In the genomic region with DNA sequence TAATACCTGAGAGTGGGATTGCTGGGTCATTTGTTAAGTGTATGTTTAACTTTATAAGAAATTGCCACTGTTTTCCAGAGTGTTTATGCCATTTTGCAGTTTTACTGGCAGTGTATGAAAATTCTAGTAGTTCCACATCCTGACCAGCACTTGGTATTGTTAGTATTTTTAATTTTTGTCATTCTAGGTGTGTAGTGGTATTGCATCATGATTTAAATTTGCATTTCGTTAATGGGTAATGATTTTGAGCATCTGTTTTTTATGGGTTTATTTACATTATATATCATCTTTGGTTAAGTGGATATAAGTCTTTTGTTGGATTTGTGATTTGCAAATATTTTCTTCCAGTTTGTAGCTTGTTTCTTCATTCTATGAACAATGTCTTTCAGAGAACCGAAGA, we compare ENCODE assay signal across 30 cellular contexts.
"Had no signal": no experiment of that assay in that cellular context is flagged by ENCODE, and none has a peak within 500 bp of the region (broad histone marks: within the 10 kb centered on the region; RNA-seq: fewer than 3 reads in every experiment).

No MANE protein-coding gene starts in this region.

- H3K4me3 Mint-ChIP-seq: activated CD4-positive, alpha-beta memory T cell treated with anti-CD3 and anti-CD28 coated beads for 36 hours; activated CD4-positive, alpha-beta T cell treated with anti-CD3 and anti-CD28 coated beads for 36 hours; activated CD4-positive, alpha-beta T cell treated with anti-CD3 and anti-CD28 coated beads, Interleukin-2, amount 10 ng/mL, durations not matched to agents 24 days and 14 days; activated CD8-positive, alpha-beta memory T cell treated with anti-CD3 and anti-CD28 coated beads, Interleukin-2, amount 10 ng/mL, durations not matched to agents 7 days and 5 days; activated CD8-positive, alpha-beta T cell treated with anti-CD3 and anti-CD28 coated beads, Interleukin-2, amount 10 ng/mL, durations not matched to agents 7 days and 5 days; activated T-cell treated with anti-CD3 and anti-CD28 coated beads, Interleukin-2, amount 50 U/mL, for 24 hours; activated T-helper 17 cell treated with anti-CD3 and anti-CD28 coated beads, Interleukin-2, amount 50 U/mL, for 72 hours; effector memory CD8-positive, alpha-beta T cell had no signal

- H3K27me3 ChIP-seq: adrenal gland, body of pancreas, esophagus muscularis mucosa, foreskin keratinocyte, gastrocnemius medialis, heart right ventricle had no signal

- H3K36me3 ChIP-seq: adrenal gland, esophagus muscularis mucosa, gastrocnemius medialis, heart right ventricle had no signal

- H3K4me3 ChIP-seq: adrenal gland, body of pancreas, esophagus muscularis mucosa, gastrocnemius medialis, heart right ventricle had no signal

- FAIRE-seq: colon had no signal

- H3K27me3 Mint-ChIP-seq: activated CD4-positive, alpha-beta memory T cell treated with anti-CD3 and anti-CD28 coated beads for 36 hours; activated CD4-positive, alpha-beta T cell treated with anti-CD3 and anti-CD28 coated beads for 36 hours; activated CD4-positive, alpha-beta T cell treated with anti-CD3 and anti-CD28 coated beads, Interleukin-2, amount 10 ng/mL, durations not matched to agents 24 days and 14 days; activated CD8-positive, alpha-beta memory T cell treated with anti-CD3 and anti-CD28 coated beads, Interleukin-2, amount 10 ng/mL, durations not matched to agents 7 days and 5 days; activated T-cell treated with anti-CD3 and anti-CD28 coated beads, Interleukin-2, amount 50 U/mL, for 24 hours; activated T-helper 17 cell treated with anti-CD3 and anti-CD28 coated beads, Interleukin-2, amount 50 U/mL, for 72 hours; effector memory CD8-positive, alpha-beta T cell had no signal

- H3K4me1 ChIP-seq: adrenal gland, esophagus muscularis mucosa, foreskin keratinocyte, gastrocnemius medialis, heart right ventricle had no signal

- H3K27ac ChIP-seq: adrenal gland, body of pancreas, esophagus muscularis mucosa, foreskin keratinocyte, gastrocnemius medialis, heart right ventricle had no signal

- H3K9me3 ChIP-seq: adrenal gland, body of pancreas, esophagus muscularis mucosa, gastrocnemius medialis had no signal

- DNase-seq: activated CD4-positive, alpha-beta memory T cell treated with anti-CD3 and anti-CD28 coated beads for 36 hours; activated CD4-positive, alpha-beta T cell treated with anti-CD3 and anti-CD28 coated beads for 36 hours; activated CD4-positive, alpha-beta T cell treated with anti-CD3 and anti-CD28 coated beads, Interleukin-2, amount 10 ng/mL, durations not matched to agents 24 days and 14 days; activated CD4-positive, CD25-positive, alpha-beta regulatory T cell; activated CD4-positive, CD25-positive, alpha-beta regulatory T cell treated with anti-CD3 and anti-CD28 coated beads, Interleukin-2, amount 50 U/mL, for 72 hours; activated CD8-positive, alpha-beta memory T cell treated with anti-CD3 and anti-CD28 coated beads, Interleukin-2, amount 10 ng/mL, durations not matched to agents 7 days and 5 days; activated CD8-positive, alpha-beta memory T cell treated with anti-CD3 and anti-CD28 coated beads, Interleukin-2, amount 50 U/mL, for 4 hours; activated CD8-positive, alpha-beta T cell treated with anti-CD3 and anti-CD28 coated beads, Interleukin-2, amount 10 ng/mL, durations not matched to agents 7 days and 5 days; activated effector memory CD4-positive, alpha-beta T cell treated with Interleukin-2 at 50 U/mL for 16 hours; activated gamma-delta T cell treated with Interleukin-2 at 50 U/mL for 16 hours; activated naive CD4-positive, alpha-beta T cell treated with anti-CD3 and anti-CD28 coated beads, Interleukin-2, amount 50 U/mL, for 16 hours; activated naive CD4-positive, alpha-beta T cell treated with Interleukin-2 at 50 U/mL for 16 hours; activated T-cell treated with anti-CD3 and anti-CD28 coated beads, Interleukin-2, amount 50 U/mL, for 24 hours; adrenal gland; amygdala; aorta; body of pancreas; caudate nucleus; cortex of kidney; dermis blood vessel endothelial cell; effector CD4-positive, alpha-beta T cell; effector memory CD8-positive, alpha-beta T cell; erythroblast; foreskin keratinocyte; gastrocnemius medialis; heart right ventricle; T-helper 2 cell had no signal

- ATAC-seq: activated CD4-positive, alpha-beta T cell treated with anti-CD3 and anti-CD28 coated beads for 36 hours; activated CD8-positive, alpha-beta memory T cell treated with anti-CD3 and anti-CD28 coated beads, Interleukin-2, amount 10 ng/mL, durations not matched to agents 7 days and 5 days; activated CD8-positive, alpha-beta T cell treated with anti-CD3 and anti-CD28 coated beads, Interleukin-2, amount 10 ng/mL, durations not matched to agents 7 days and 5 days; activated T-helper 17 cell treated with anti-CD3 and anti-CD28 coated beads, Interleukin-2, amount 50 U/mL, for 72 hours; body of pancreas; effector memory CD8-positive, alpha-beta T cell; foreskin keratinocyte; gastrocnemius medialis; heart right ventricle had no signal

- H3K27ac Mint-ChIP-seq: activated CD4-positive, alpha-beta memory T cell treated with anti-CD3 and anti-CD28 coated beads for 36 hours; activated CD4-positive, alpha-beta T cell treated with anti-CD3 and anti-CD28 coated beads for 36 hours; activated CD4-positive, alpha-beta T cell treated with anti-CD3 and anti-CD28 coated beads, Interleukin-2, amount 10 ng/mL, durations not matched to agents 24 days and 14 days; activated CD8-positive, alpha-beta memory T cell treated with anti-CD3 and anti-CD28 coated beads, Interleukin-2, amount 10 ng/mL, durations not matched to agents 7 days and 5 days; activated CD8-positive, alpha-beta T cell treated with anti-CD3 and anti-CD28 coated beads, Interleukin-2, amount 10 ng/mL, durations not matched to agents 7 days and 5 days; activated T-cell treated with anti-CD3 and anti-CD28 coated beads, Interleukin-2, amount 50 U/mL, for 24 hours; activated T-helper 17 cell treated with anti-CD3 and anti-CD28 coated beads, Interleukin-2, amount 50 U/mL, for 72 hours; effector memory CD8-positive, alpha-beta T cell had no signal
